9 cellular contexts compared by ENCODE assay signal in the genomic region with DNA sequence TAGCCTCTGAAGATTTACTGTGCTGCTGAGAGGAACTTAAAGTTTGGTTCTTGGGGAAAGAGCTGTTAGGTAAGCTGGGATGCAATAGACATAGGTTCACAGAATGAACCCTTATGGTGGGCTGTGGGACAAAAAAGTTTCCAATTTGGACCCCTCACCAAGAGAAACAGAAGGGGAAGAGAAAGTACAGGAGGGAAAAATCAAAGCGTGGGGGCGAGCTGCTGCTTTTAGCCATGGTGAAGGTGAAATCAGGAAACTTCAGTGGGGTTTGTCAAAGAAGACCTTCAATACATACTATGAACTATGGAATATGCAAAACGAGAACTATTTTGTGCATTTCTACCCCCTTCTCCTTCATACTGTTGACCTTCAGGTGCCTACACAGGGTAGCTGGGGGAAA. TPM values are rescaled to one million over a fixed set of nuclear protein-coding genes. Genes with fewer than 3 reads are reported as not detected.
DNase-seq lines count a peak whose midpoint lies in the region; ATAC-seq lines count a peak whose summit lies in the region.
"Had no signal": no experiment of that assay in that cellular context is flagged by ENCODE, and none has a peak within 500 bp of the region (broad histone marks: within the 10 kb centered on the region; RNA-seq: fewer than 3 reads in every experiment).

No MANE protein-coding gene starts in this region.

- H3K36me3 Mint-ChIP-seq in activated T-cell treated with anti-CD3 and anti-CD28 coated beads, Interleukin-2, amount 50 U/mL, for 4 hours (ENCODE audit: insufficient read depth) = no peaks in the 10 kb centered on the region
- H3K36me3 Mint-ChIP-seq in T-cell = no peaks in the 10 kb centered on the region

- intact Hi-C loops in head of caudate nucleus (cut with DNase I) = no loop called here

- DNase-seq in activated T-cell treated with anti-CD3 and anti-CD28 coated beads, Interleukin-2, amount 50 U/mL, for 4 hours = no peak
- DNase-seq in activated T-cell treated with anti-CD3 and anti-CD28 coated beads, Interleukin-2, amount 50 U/mL, for 1 hour = no peak
- DNase-seq in T-cell (no peak), substantia nigra (lab: John Stamatoyannopoulos, UW) (no peak), head of caudate nucleus (no peak)
- DNase-seq in stimulated activated CD4-positive, alpha-beta T cell treated with anti-CD3 and anti-CD28 coated beads, Interleukin-4, amount 100 ng/mL, for 4 hours = no peak
- DNase-seq: left cardiac atrium had no signal

- POLR2A ChIA-PET in T-cell (lab: Charles Lee) = interaction anchor here (0.6 to 3.1 kb wide), 6 partner anchors 11 to 81 kb away, joined by 3 to 21 read pairs (median 4); partner anchors contain the start of gene WNK1 (in 1 of the 2)

- no peak for ATAC-seq in activated T-cell treated with anti-CD3 and anti-CD28 coated beads, Interleukin-2, amount 50 U/mL, for 4 hours
- ATAC-seq in HG02852 (IDR thresholded peaks at IDR 0.05; ENCODE audit: unreplicated experiment) (peak; percentile 16), T-cell (replicated peaks in 1 of 4) (peak in 2 of 4 experiments; percentile 3 to 4), GM18873 (IDR thresholded peaks at IDR 0.05; ENCODE audit: low FRiP score, unreplicated experiment) (no peak)

- H3K27ac Mint-ChIP-seq in T-cell = peak overlapping the region; percentile 83 to 96

- no peaks in the 10 kb centered on the region for H3K9me3 Mint-ChIP-seq in activated T-cell treated with anti-CD3 and anti-CD28 coated beads, Interleukin-2, amount 50 U/mL, for 4 hours
- no peaks in the 10 kb centered on the region for H3K9me3 Mint-ChIP-seq in T-cell

- CTCF ChIA-PET in T-cell (lab: Charles Lee) = interaction anchor here (0.5 to 1.5 kb wide), 6 partner anchors 55 to 142 kb away, joined by 3 to 5 read pairs (median 3); no protein-coding TSS in a partner anchor

- H3K27me3 Mint-ChIP-seq in activated T-cell treated with anti-CD3 and anti-CD28 coated beads, Interleukin-2, amount 50 U/mL, for 4 hours (ENCODE audit: low read depth) = no peaks in the 10 kb centered on the region
- H3K27me3 Mint-ChIP-seq in T-cell = no peaks in the 10 kb centered on the region

- H3K27ac ChIP-seq in substantia nigra (ENCODE audit: low read depth, low read length, poor library complexity, severe bottlenecking) = peak overlapping the region; percentile 17

- H3K4me3 Mint-ChIP-seq in activated T-cell treated with anti-CD3 and anti-CD28 coated beads, Interleukin-2, amount 50 U/mL, for 4 hours = peak overlapping the region; percentile 60
- H3K4me3 Mint-ChIP-seq in T-cell = peak overlapping the region; percentile 52 to 64 (median 63)

- H3K4me1 Mint-ChIP-seq in activated T-cell treated with anti-CD3 and anti-CD28 coated beads, Interleukin-2, amount 50 U/mL, for 4 hours (ENCODE audit: low read depth) = peaks cover 67% of the 10 kb centered on the region
- H3K4me1 Mint-ChIP-seq in T-cell = peaks cover 38 to 65% (median 61%) of the 10 kb centered on the region in 3 donors

RNA-seq across cellular contexts. Expression of gene NINJ2, which starts 10.6 kb away (rescaled TPM):
- total RNA-seq in activated T-cell treated with anti-CD3 and anti-CD28 coated beads, Interleukin-2, amount 50 U/mL, for 4 hours = 1 to 10 TPM; 2.6 to 3.7 (median 2.7) TPM
- total RNA-seq in T-cell = 1 to 10 TPM; 1.7 to 8.7 (median 2.5) TPM
